ENCODE assay signal across 2 cellular contexts in genomic region chr2:86397989-86398388, GRCh38.
TF ChIP-seq lines count a peak whose summit lies in the region.

No MANE protein-coding gene starts in this region.

TF ChIP-seq in GM23338, 12 proteins besides CTCF, POLR2A, EP300 and RAD21:
- TF ChIP-seq, protein P1, sequence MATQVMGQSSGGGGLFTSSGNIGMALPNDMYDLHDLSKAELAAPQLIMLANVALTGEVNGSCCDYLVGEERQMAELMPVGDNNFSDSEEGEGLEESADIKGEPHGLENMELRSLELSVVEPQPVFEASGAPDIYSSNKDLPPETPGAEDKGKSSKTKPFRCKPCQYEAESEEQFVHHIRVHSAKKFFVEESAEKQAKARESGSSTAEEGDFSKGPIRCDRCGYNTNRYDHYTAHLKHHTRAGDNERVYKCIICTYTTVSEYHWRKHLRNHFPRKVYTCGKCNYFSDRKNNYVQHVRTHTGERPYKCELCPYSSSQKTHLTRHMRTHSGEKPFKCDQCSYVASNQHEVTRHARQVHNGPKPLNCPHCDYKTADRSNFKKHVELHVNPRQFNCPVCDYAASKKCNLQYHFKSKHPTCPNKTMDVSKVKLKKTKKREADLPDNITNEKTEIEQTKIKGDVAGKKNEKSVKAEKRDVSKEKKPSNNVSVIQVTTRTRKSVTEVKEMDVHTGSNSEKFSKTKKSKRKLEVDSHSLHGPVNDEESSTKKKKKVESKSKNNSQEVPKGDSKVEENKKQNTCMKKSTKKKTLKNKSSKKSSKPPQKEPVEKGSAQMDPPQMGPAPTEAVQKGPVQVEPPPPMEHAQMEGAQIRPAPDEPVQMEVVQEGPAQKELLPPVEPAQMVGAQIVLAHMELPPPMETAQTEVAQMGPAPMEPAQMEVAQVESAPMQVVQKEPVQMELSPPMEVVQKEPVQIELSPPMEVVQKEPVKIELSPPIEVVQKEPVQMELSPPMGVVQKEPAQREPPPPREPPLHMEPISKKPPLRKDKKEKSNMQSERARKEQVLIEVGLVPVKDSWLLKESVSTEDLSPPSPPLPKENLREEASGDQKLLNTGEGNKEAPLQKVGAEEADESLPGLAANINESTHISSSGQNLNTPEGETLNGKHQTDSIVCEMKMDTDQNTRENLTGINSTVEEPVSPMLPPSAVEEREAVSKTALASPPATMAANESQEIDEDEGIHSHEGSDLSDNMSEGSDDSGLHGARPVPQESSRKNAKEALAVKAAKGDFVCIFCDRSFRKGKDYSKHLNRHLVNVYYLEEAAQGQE (IDR thresholded peaks at IDR 0.05; ENCODE audit: unreplicated experiment): no peak
- no peak for TF ChIP-seq EZH2phosphoT487 (IDR thresholded peaks at IDR 0.05; ENCODE audit: unreplicated experiment)
- TF ChIP-seq ZNF331 (CRISPR knock-in tag; IDR thresholded peaks at IDR 0.05; ENCODE audit: low read depth): no peak

TF ChIP-seq in GM12878, 131 proteins besides CTCF, POLR2A, EP300 and RAD21:
- TF ChIP-seq CBX5 (IDR thresholded peaks at IDR 0.05; ENCODE audit: low read depth) (no peak), YBX1 (IDR thresholded peaks at IDR 0.05) (no peak), CEBPB (IDR thresholded peaks at IDR 0.05; ENCODE audit: borderline replicate concordance in 1 of 2, low read depth in 2 of 2, low read length in 2 of 2) (no peak), EED (IDR thresholded peaks at IDR 0.05; ENCODE audit: low read depth) (no peak), SREBF1 (IDR thresholded peaks at IDR 0.05; ENCODE audit: low read length) (no peak), POLR2AphosphoS5 (IDR thresholded peaks at IDR 0.05; ENCODE audit: low read length) (no peak)
- TF ChIP-seq, protein P2, sequence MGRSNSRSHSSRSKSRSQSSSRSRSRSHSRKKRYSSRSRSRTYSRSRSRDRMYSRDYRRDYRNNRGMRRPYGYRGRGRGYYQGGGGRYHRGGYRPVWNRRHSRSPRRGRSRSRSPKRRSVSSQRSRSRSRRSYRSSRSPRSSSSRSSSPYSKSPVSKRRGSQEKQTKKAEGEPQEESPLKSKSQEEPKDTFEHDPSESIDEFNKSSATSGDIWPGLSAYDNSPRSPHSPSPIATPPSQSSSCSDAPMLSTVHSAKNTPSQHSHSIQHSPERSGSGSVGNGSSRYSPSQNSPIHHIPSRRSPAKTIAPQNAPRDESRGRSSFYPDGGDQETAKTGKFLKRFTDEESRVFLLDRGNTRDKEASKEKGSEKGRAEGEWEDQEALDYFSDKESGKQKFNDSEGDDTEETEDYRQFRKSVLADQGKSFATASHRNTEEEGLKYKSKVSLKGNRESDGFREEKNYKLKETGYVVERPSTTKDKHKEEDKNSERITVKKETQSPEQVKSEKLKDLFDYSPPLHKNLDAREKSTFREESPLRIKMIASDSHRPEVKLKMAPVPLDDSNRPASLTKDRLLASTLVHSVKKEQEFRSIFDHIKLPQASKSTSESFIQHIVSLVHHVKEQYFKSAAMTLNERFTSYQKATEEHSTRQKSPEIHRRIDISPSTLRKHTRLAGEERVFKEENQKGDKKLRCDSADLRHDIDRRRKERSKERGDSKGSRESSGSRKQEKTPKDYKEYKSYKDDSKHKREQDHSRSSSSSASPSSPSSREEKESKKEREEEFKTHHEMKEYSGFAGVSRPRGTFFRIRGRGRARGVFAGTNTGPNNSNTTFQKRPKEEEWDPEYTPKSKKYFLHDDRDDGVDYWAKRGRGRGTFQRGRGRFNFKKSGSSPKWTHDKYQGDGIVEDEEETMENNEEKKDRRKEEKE (IDR thresholded peaks at IDR 0.05): no peak
